In genomic region chr7:53993205-53993604, GRCh38 we compare ENCODE assay signal across 11 cellular contexts.
"Had no signal": no experiment of that assay in that cellular context is flagged by ENCODE, and none has a peak within 500 bp of the region (broad histone marks: within the 10 kb centered on the region; RNA-seq: fewer than 3 reads in every experiment).

No MANE protein-coding gene starts in this region.

- H2AFZ ChIP-seq: parathyroid adenoma had no signal

- H3K36me3 Mint-ChIP-seq: naive thymus-derived CD4-positive, alpha-beta T cell; stimulated activated effector memory CD8-positive, alpha-beta T cell treated with anti-CD3 and anti-CD28 coated beads, Interleukin-12 subunit alpha, Interleukin-12 subunit beta, amount 100 ng/mL, for 72 hours had no signal

- H3K9me3 ChIP-seq: neutrophil, tibial artery had no signal

- H3K27ac ChIP-seq: neutrophil, parathyroid adenoma, tibial artery had no signal

- H3K4me1 Mint-ChIP-seq: activated CD4-positive, alpha-beta T cell treated with anti-CD3 and anti-CD28 coated beads, Interleukin-2, amount 10 ng/mL, durations not matched to agents 7 days and 5 days; naive thymus-derived CD4-positive, alpha-beta T cell; stimulated activated effector memory CD8-positive, alpha-beta T cell treated with anti-CD3 and anti-CD28 coated beads, Interleukin-12 subunit alpha, Interleukin-12 subunit beta, amount 100 ng/mL, for 72 hours had no signal

- ATAC-seq: activated naive CD4-positive, alpha-beta T cell treated with anti-CD3 and anti-CD28 coated beads, Interleukin-2, amount 50 U/mL, for 72 hours; activated T-cell treated with anti-CD3 and anti-CD28 coated beads, Interleukin-2, amount 50 U/mL, for 72 hours; naive thymus-derived CD4-positive, alpha-beta T cell; stimulated activated effector memory CD8-positive, alpha-beta T cell treated with anti-CD3 and anti-CD28 coated beads, Interleukin-12 subunit alpha, Interleukin-12 subunit beta, amount 100 ng/mL, for 72 hours had no signal

- H3K9ac ChIP-seq: parathyroid adenoma had no signal

- H3K27me3 Mint-ChIP-seq: activated CD4-positive, alpha-beta T cell treated with anti-CD3 and anti-CD28 coated beads, Interleukin-2, amount 10 ng/mL, durations not matched to agents 7 days and 5 days; naive thymus-derived CD4-positive, alpha-beta T cell had no signal

- H3K4me3 ChIP-seq: tibial artery had no signal

- DNase-seq: activated CD4-positive, alpha-beta T cell treated with anti-CD3 and anti-CD28 coated beads, Interleukin-2, amount 10 ng/mL, durations not matched to agents 7 days and 5 days; activated CD8-positive, alpha-beta memory T cell treated with anti-CD3 and anti-CD28 coated beads, Interleukin-2, amount 50 U/mL, for 48 hours; activated gamma-delta T cell; activated T-cell treated with anti-CD3 and anti-CD28 coated beads, Interleukin-2, amount 50 U/mL, for 72 hours; naive thymus-derived CD4-positive, alpha-beta T cell; retina; tibial artery had no signal

- H3K4me1 ChIP-seq: parathyroid adenoma, tibial artery had no signal

- H3K27ac Mint-ChIP-seq: activated CD4-positive, alpha-beta T cell treated with anti-CD3 and anti-CD28 coated beads, Interleukin-2, amount 10 ng/mL, durations not matched to agents 7 days and 5 days; activated naive CD4-positive, alpha-beta T cell treated with anti-CD3 and anti-CD28 coated beads, Interleukin-2, amount 50 U/mL, for 72 hours; activated T-cell treated with anti-CD3 and anti-CD28 coated beads, Interleukin-2, amount 50 U/mL, for 72 hours; naive thymus-derived CD4-positive, alpha-beta T cell; stimulated activated effector memory CD8-positive, alpha-beta T cell treated with anti-CD3 and anti-CD28 coated beads, Interleukin-12 subunit alpha, Interleukin-12 subunit beta, amount 100 ng/mL, for 72 hours had no signal

- H3K4me3 Mint-ChIP-seq: activated CD4-positive, alpha-beta T cell treated with anti-CD3 and anti-CD28 coated beads, Interleukin-2, amount 10 ng/mL, durations not matched to agents 7 days and 5 days; activated T-cell treated with anti-CD3 and anti-CD28 coated beads, Interleukin-2, amount 50 U/mL, for 72 hours; naive thymus-derived CD4-positive, alpha-beta T cell; stimulated activated effector memory CD8-positive, alpha-beta T cell treated with anti-CD3 and anti-CD28 coated beads, Interleukin-12 subunit alpha, Interleukin-12 subunit beta, amount 100 ng/mL, for 72 hours had no signal

- H3K36me3 ChIP-seq: neutrophil, tibial artery had no signal

- H3K27me3 ChIP-seq: neutrophil, tibial artery had no signal

- H3K79me2 ChIP-seq: parathyroid adenoma had no signal
